13 cellular contexts compared by ENCODE assay signal in the genomic region with DNA sequence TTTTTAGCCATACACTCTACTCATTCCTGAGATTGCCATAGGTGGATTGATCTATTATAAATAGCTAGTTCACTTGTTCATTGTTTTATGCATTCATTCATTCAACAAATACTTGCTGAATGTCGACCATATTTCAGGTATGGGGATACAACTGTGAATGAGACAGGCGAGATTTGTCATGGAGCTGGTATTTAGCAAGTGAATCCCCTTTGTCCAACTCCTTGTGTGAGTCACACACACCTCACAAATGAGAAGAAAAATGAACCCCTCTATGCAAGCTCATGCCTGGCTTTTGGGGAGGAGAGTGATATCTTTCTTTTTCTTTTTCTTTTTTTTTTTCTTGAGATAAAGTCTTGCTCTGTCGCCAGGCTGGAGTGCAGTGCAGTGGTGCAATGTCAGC. TPM values are rescaled to one million over a fixed set of nuclear protein-coding genes. Genes with fewer than 3 reads are reported as not detected.
A peak's percentile ranks its signal among the peaks of the same experiment; 100 is the strongest.
DNase-seq lines count a peak whose midpoint lies in the region; ATAC-seq and TF ChIP-seq lines count a peak whose summit lies in the region.
"Had no signal": no experiment of that assay in that cellular context is flagged by ENCODE, and none has a peak within 500 bp of the region (broad histone marks: within the 10 kb centered on the region; RNA-seq: fewer than 3 reads in every experiment).

No MANE protein-coding gene starts in this region.

- peak; percentile 1 for DNase-seq in D341Med (ENCODE audit: low spot score)
- DNase-seq in HCT116 (ENCODE audit: low read depth, low spot score), result no peak
- DNase-seq in naive thymus-derived CD8-positive, alpha-beta T cell, result no peak
- DNase-seq in Karpas-422, result no peak
- no peak for DNase-seq in cortex of kidney (lab: John Stamatoyannopoulos, UW)
- DNase-seq: COR-L47, NCI-H146, NCI-H2107 had no signal

- H3K9me3 Mint-ChIP-seq in activated T-helper 17 cell treated with anti-CD3 and anti-CD28 coated beads, Interleukin-2, amount 50 U/mL, for 72 hours, result no peaks in the 10 kb centered on the region
- H3K9me3 Mint-ChIP-seq in naive thymus-derived CD8-positive, alpha-beta T cell, result no peaks in the 10 kb centered on the region

- H3K4me3 ChIP-seq in HCT116 (replicated peaks in 1 of 2; ENCODE audit: low read depth in 1 of 2, low read length in 2 of 2), result no peak overlapping the region
- no peak overlapping the region for H3K4me3 ChIP-seq in Karpas-422 (ENCODE audit: low read length)
- H3K4me3 ChIP-seq: BLaER1, SK-N-MC had no signal

- peak overlapping the region; percentile 87 for H3K27ac Mint-ChIP-seq in activated T-helper 17 cell treated with anti-CD3 and anti-CD28 coated beads, Interleukin-2, amount 50 U/mL, for 72 hours
- peak overlapping the region in 7 of 10 donors; percentile 37 to 99 (median 73) for H3K27ac Mint-ChIP-seq in naive thymus-derived CD8-positive, alpha-beta T cell

- intact Hi-C loops in HCT116 (cut with micrococcal nuclease), result loop anchor here (5.0 kb wide), 1 partner anchor 86 kb away; no protein-coding TSS in a partner anchor

- no TSS peak for BruUV-seq in HCT116 (replicated peaks; lab: Mats Ljungman, UMichigan)

- CTCF ChIA-PET in HCT116 (lab: Charles Lee), result interaction anchor here (5.1 kb wide), 1 partner anchor 47 kb away, joined by 24 read pairs; no protein-coding TSS in a partner anchor

- peaks cover 36% of the 10 kb centered on the region for H3K4me1 Mint-ChIP-seq in activated T-helper 17 cell treated with anti-CD3 and anti-CD28 coated beads, Interleukin-2, amount 50 U/mL, for 72 hours
- peaks cover 35 to 83% (median 76%) of the 10 kb centered on the region in 4 donors for H3K4me1 Mint-ChIP-seq in naive thymus-derived CD8-positive, alpha-beta T cell

- H3K9me2 ChIP-seq in HCT116 (ENCODE audit: insufficient read depth), result no peaks in the 10 kb centered on the region
- no peaks in the 10 kb centered on the region for H3K9me2 ChIP-seq in Karpas-422 (replicated peaks; ENCODE audit: insufficient read depth, low read length)

- no peak for TF ChIP-seq POLR2A in HCT116 (IDR thresholded peaks at IDR 0.05; ENCODE audit: borderline replicate concordance, extremely low read depth, insufficient read depth, insufficient read length)

- no peak overlapping the region for H2AFZ ChIP-seq in HCT116 (ENCODE audit: low read depth, low read length, poor library complexity, severe bottlenecking)
- H2AFZ ChIP-seq in Karpas-422 (ENCODE audit: low read length), result no peak overlapping the region

- H3K4me2 ChIP-seq in HCT116 (ENCODE audit: low read length), result peak overlapping the region; percentile 2; the same call in 1 of the 2 replicates
- H3K4me2 ChIP-seq in Karpas-422 (ENCODE audit: low read depth, low read length, poor library complexity, severe bottlenecking), result no peak overlapping the region
- H3K4me2 ChIP-seq: BLaER1 had no signal

- H3K9me3 ChIP-seq in HCT116 (ENCODE audit: control insufficient read depth in 1 of 2, insufficient read depth in 1 of 2, low read depth in 1 of 2, low read length in 2 of 2) (no peaks in the 10 kb centered on the region), Karpas-422 (ENCODE audit: low read length) (no peaks in the 10 kb centered on the region)
- H3K9me3 ChIP-seq: BLaER1 had no signal

- no peak for TF ChIP-seq RAD21 in HCT116 (IDR thresholded peaks at IDR 0.05; ENCODE audit: low read depth)

- peaks cover 36 to 71% of the 10 kb centered on the region in 2 experiments for H3K4me1 ChIP-seq in HCT116 (ENCODE audit: control insufficient read depth in 1 of 2, insufficient read depth in 2 of 2, low read length in 2 of 2)
- H3K4me1 ChIP-seq in Karpas-422 (ENCODE audit: low read length), result peaks cover 49% of the 10 kb centered on the region

- H4K20me1 ChIP-seq in HCT116 (ENCODE audit: insufficient read depth) (no peaks in the 10 kb centered on the region), Karpas-422 (ENCODE audit: insufficient read depth, low read depth, low read length) (no peaks in the 10 kb centered on the region)
- H4K20me1 ChIP-seq: BLaER1 had no signal

- H3K36me3 ChIP-seq in HCT116 (ENCODE audit: control insufficient read depth in 1 of 2, insufficient read depth in 2 of 2, low read length in 2 of 2), result no peaks in the 10 kb centered on the region
- no peaks in the 10 kb centered on the region for H3K36me3 ChIP-seq in Karpas-422 (ENCODE audit: insufficient read depth, low read length)
- H3K36me3 ChIP-seq: BLaER1 had no signal

- no peak overlapping the region for H3K27ac ChIP-seq in HCT116 (ENCODE audit: low read depth, low read length)
- no peak overlapping the region for H3K27ac ChIP-seq in Karpas-422 (ENCODE audit: low read length)
- H3K27ac ChIP-seq: BLaER1, SK-N-MC had no signal

- H3K36me3 Mint-ChIP-seq in activated T-helper 17 cell treated with anti-CD3 and anti-CD28 coated beads, Interleukin-2, amount 50 U/mL, for 72 hours (ENCODE audit: low read depth), result peaks cover 49% of the 10 kb centered on the region
- H3K36me3 Mint-ChIP-seq in naive thymus-derived CD8-positive, alpha-beta T cell, result no peaks in the 10 kb centered on the region

- no peaks in the 10 kb centered on the region for H3K27me3 Mint-ChIP-seq in activated T-helper 17 cell treated with anti-CD3 and anti-CD28 coated beads, Interleukin-2, amount 50 U/mL, for 72 hours
- H3K27me3 Mint-ChIP-seq in naive thymus-derived CD8-positive, alpha-beta T cell, result no peaks in the 10 kb centered on the region

- ATAC-seq in HCT116, result no peak
- ATAC-seq in activated T-helper 17 cell treated with anti-CD3 and anti-CD28 coated beads, Interleukin-2, amount 50 U/mL, for 72 hours (replicated peaks), result no peak
- no peak for ATAC-seq in naive thymus-derived CD8-positive, alpha-beta T cell
- ATAC-seq in activated CD4-positive, CD25-positive, alpha-beta regulatory T cell treated with anti-CD3 and anti-CD28 coated beads, Interleukin-2, amount 50 U/mL, for 24 hours, result no peak
- ATAC-seq: Right ventricle myocardium inferior had no signal

- no peaks in the 10 kb centered on the region for H3K27me3 ChIP-seq in HCT116 (ENCODE audit: insufficient read depth, low read length)
- no peaks in the 10 kb centered on the region for H3K27me3 ChIP-seq in Karpas-422 (ENCODE audit: low read length)

- POLR2A ChIA-PET in HCT116 (lab: Charles Lee), result no interaction called here
- POLR2A ChIA-PET in naive thymus-derived CD8-positive, alpha-beta T cell (lab: Charles Lee), result interaction anchor here (1.2 kb wide), 1 partner anchor 88 kb away, joined by 3 read pairs; a partner anchor contains a TSS

- H3K4me3 Mint-ChIP-seq in activated T-helper 17 cell treated with anti-CD3 and anti-CD28 coated beads, Interleukin-2, amount 50 U/mL, for 72 hours, result peak overlapping the region; percentile 86
- H3K4me3 Mint-ChIP-seq in naive thymus-derived CD8-positive, alpha-beta T cell, result no peak overlapping the region

- peaks cover 29% of the 10 kb centered on the region for H3K79me2 ChIP-seq in HCT116 (ENCODE audit: insufficient read depth, low read length)
- H3K79me2 ChIP-seq in Karpas-422 (ENCODE audit: low read length), result no peaks in the 10 kb centered on the region

- TF ChIP-seq CTCF in HCT116 (IDR thresholded peaks at IDR 0.05 in 2 of 3, conservative IDR thresholded peaks at IDR 0.05 in 1 of 3; ENCODE audit: borderline replicate concordance in 1 of 3, insufficient read depth in 1 of 3, low read depth in 2 of 3, low read length in 2 of 3), result no peak

- H3K9ac ChIP-seq in HCT116 (ENCODE audit: low read length) (no peak overlapping the region), Karpas-422 (ENCODE audit: low read length) (no peak overlapping the region)
- H3K9ac ChIP-seq: BLaER1 had no signal

- RAD21 ChIA-PET in HCT116 (lab: Charles Lee; ENCODE audit: low non-redundant PET in 1 of 2, low total read pairs in 2 of 2, uncharacterized antibody in 2 of 2, unreplicated experiment in 2 of 2), result interaction anchor here in 1 of 2 experiments (0.6 kb wide), 1 partner anchor 194 kb away, joined by 4 read pairs; no protein-coding TSS in a partner anchor

TF ChIP-seq in HCT116, 20 proteins besides CTCF, POLR2A, EP300 and RAD21 (continues in another document):
- TF ChIP-seq JUND (IDR thresholded peaks at IDR 0.05) (no peak), CBX3 (IDR thresholded peaks at IDR 0.05; ENCODE audit: low read depth) (no peak), POLR2AphosphoS5 (IDR thresholded peaks at IDR 0.05; ENCODE audit: low read depth, low read length) (no peak), TCF7L2 (IDR thresholded peaks at IDR 0.05; ENCODE audit: borderline replicate concordance, extremely low read depth, insufficient read depth, insufficient read length) (no peak), ZFX (IDR thresholded peaks at IDR 0.05) (no peak), CEBPB (IDR thresholded peaks at IDR 0.05; ENCODE audit: low read depth) (no peak), SIN3A (IDR thresholded peaks at IDR 0.05; ENCODE audit: low read depth) (no peak), YY1 (IDR thresholded peaks at IDR 0.05; ENCODE audit: extremely low read depth, insufficient replicate concordance, low read depth, low read length) (no peak), ZNF274 (IDR thresholded peaks at IDR 0.05; ENCODE audit: low read depth, low read length) (no peak), SRF (IDR thresholded peaks at IDR 0.05; ENCODE audit: low read depth) (no peak), FOSL1 (IDR thresholded peaks at IDR 0.05; ENCODE audit: low read depth) (no peak), EZH2 (IDR thresholded peaks at IDR 0.05) (no peak)
- TF ChIP-seq, protein P1, sequence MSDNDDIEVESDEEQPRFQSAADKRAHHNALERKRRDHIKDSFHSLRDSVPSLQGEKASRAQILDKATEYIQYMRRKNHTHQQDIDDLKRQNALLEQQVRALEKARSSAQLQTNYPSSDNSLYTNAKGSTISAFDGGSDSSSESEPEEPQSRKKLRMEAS (IDR thresholded peaks at IDR 0.05), result no peak

RNA-seq across cellular contexts. Expression of a gene that starts 1.8 kb away (rescaled TPM):
- 25.9 TPM for total RNA-seq in HCT116 (2021; ENCODE audit: unreplicated experiment)
- polyA plus RNA-seq in HCT116 (2012), result 10.8 and 12.3 TPM in 2 replicates
- total RNA-seq in activated T-helper 17 cell treated with anti-CD3 and anti-CD28 coated beads, Interleukin-2, amount 50 U/mL, for 72 hours, result 100 to 1,000 TPM in 1 of 2 donors, 10 to 100 TPM in 1; 30.6 to 179 TPM
- 10 to 100 TPM; 24.9 to 28.0 TPM for total RNA-seq in naive thymus-derived CD8-positive, alpha-beta T cell
- 10 to 100 TPM in 2 of 3 donors, 1 to 10 TPM in 1; 4.3 to 14.2 (median 10.6) TPM for polyA plus RNA-seq in naive thymus-derived CD8-positive, alpha-beta T cell
- 7.5 and 12.5 TPM in 2 replicates for total RNA-seq in Karpas-422 (2014; rRNA removed; shearing (Covaris generic); ENCODE audit: low replicate concordance)
